Comparison of ENCODE assay signal across 7 cellular contexts in genomic region chr3:32571192-32571485, GRCh38. TPM values are rescaled to one million over a fixed set of nuclear protein-coding genes. Genes with fewer than 3 reads are reported as not detected.
A peak's percentile ranks its signal among the peaks of the same experiment; 100 is the strongest.
DNase-seq lines count a peak whose midpoint lies in the region; ATAC-seq and TF ChIP-seq lines count a peak whose summit lies in the region.

No MANE protein-coding gene starts in this region.

- H3K9me3 ChIP-seq in body of pancreas, result no peaks in the 10 kb centered on the region
- H3K9me3 ChIP-seq in liver (ENCODE audit: control insufficient read depth in 4 of 4, low read length in 3 of 4), result no peaks in the 10 kb centered on the region
- H3K9me3 ChIP-seq in tibial artery, result no peaks in the 10 kb centered on the region

- H3K27me3 ChIP-seq in body of pancreas (no peaks in the 10 kb centered on the region), liver (ENCODE audit: control insufficient read depth in 4 of 4, insufficient read depth in 4 of 4, low read length in 3 of 4) (no peaks in the 10 kb centered on the region), tibial artery (no peaks in the 10 kb centered on the region)

- peak; percentile 36 for ATAC-seq in GM19455 (IDR thresholded peaks at IDR 0.05; ENCODE audit: unreplicated experiment)
- peak; percentile 24 for ATAC-seq in HG03521 (IDR thresholded peaks at IDR 0.05; ENCODE audit: unreplicated experiment)
- ATAC-seq in body of pancreas, result peak; percentile 57
- no peak for ATAC-seq in GM21737 (IDR thresholded peaks at IDR 0.05; ENCODE audit: unreplicated experiment)

- peak overlapping the region in 1 of 2 donors; percentile 89 for H3K9ac ChIP-seq in liver (ENCODE audit: low read depth in 1 of 2, low read length in 2 of 2)

- H3K36me3 ChIP-seq in body of pancreas (replicated peaks in 1 of 2; ENCODE audit: insufficient read depth in 1 of 2, low read depth in 2 of 2), result no peaks in the 10 kb centered on the region
- no peaks in the 10 kb centered on the region for H3K36me3 ChIP-seq in liver (ENCODE audit: control insufficient read depth in 4 of 4, insufficient read depth in 3 of 4, low read depth in 1 of 4, low read length in 3 of 4)
- peaks cover 0 to 4% (median 2%) of the 10 kb centered on the region in 3 donors for H3K36me3 ChIP-seq in tibial artery

- H3K4me3 ChIP-seq in body of pancreas, result peak overlapping the region; percentile 53 to 86
- H3K4me3 ChIP-seq in liver (ENCODE audit: low read depth in 1 of 3, low read length in 3 of 3), result peak overlapping the region; percentile 87 to 94 (median 93)
- H3K4me3 ChIP-seq in tibial artery, result peak overlapping the region; percentile 80 to 97

- TF ChIP-seq RAD21 in liver (IDR thresholded peaks at IDR 0.05), result no peak

- H3K27ac ChIP-seq in body of pancreas (peak overlapping the region; percentile 76 to 98 (median 94)), liver (ENCODE audit: low read depth in 1 of 2, low read length in 2 of 2) (peak overlapping the region; percentile 96), tibial artery (peak overlapping the region; percentile 98)

- no peak for DNase-seq in body of pancreas
- no peak for DNase-seq in tibial artery
- no peak for DNase-seq in stimulated activated CD4-positive, alpha-beta T cell treated with anti-CD3 and anti-CD28 coated beads, Interleukin-2, amount 100 ng/mL, for 48 hours

- H3K4me1 ChIP-seq in body of pancreas (peaks cover 23% of the 10 kb centered on the region), liver (ENCODE audit: control insufficient read depth in 4 of 4, insufficient read depth in 4 of 4, low read length in 3 of 4) (peaks cover 2 to 21% (median 14%) of the 10 kb centered on the region in 4 donors), tibial artery (peaks cover 0 to 33% (median 21%) of the 10 kb centered on the region in 4 donors)

- intact Hi-C loops in body of pancreas (cut with DNase I) (no loop called here), tibial artery (cut with DNase I; ENCODE audit: low total_unique reads) (loop anchor here (10.0 kb wide), 2 partner anchors 66 to 114 kb away; partner anchors contain the start of genes CMTM6 and CNOT10)

- 0 to 3% methylated on average over 5 to 14 of the region's 14 CpGs for WGBS in body of pancreas, 2 donors
- WGBS in liver, result 2% methylated on average over 14 of the region's 14 CpGs

- no peak for TF ChIP-seq CTCF in body of pancreas (IDR thresholded peaks at IDR 0.05)
- TF ChIP-seq CTCF in liver (IDR thresholded peaks at IDR 0.05; ENCODE audit: low read depth, low read length, missing input control), result no peak
- TF ChIP-seq CTCF in tibial artery (IDR thresholded peaks at IDR 0.05), result no peak

- no peak for TF ChIP-seq POLR2A in body of pancreas (IDR thresholded peaks at IDR 0.05)

TF ChIP-seq in liver, 16 proteins besides CTCF, POLR2A, EP300 and RAD21:
- peak in 1 of 2 donors; percentile 38 for TF ChIP-seq HNF4A (conservative IDR thresholded peaks at IDR 0.05)
- TF ChIP-seq GABPA (IDR thresholded peaks at IDR 0.05 in 1 of 2, conservative IDR thresholded peaks at IDR 0.05 in 1 of 2), result no peak
TF ChIP-seq in liver: peak in this region for 1.

RNA-seq across cellular contexts. Expression of gene DYNC1LI1, which starts 0.5 kb away (rescaled TPM):
- total RNA-seq in body of pancreas, result 10 to 100 TPM in 1 of 2 donors, 1 to 10 TPM in 1; 7.6 to 16.3 TPM
- total RNA-seq in liver, result 10 to 100 TPM; 15.7 to 21.1 TPM
- 10 to 100 TPM in 1 of 2 donors, 1 to 10 TPM in 1; 9.2 to 11.5 TPM for polyA plus RNA-seq in liver
